Comparison of ENCODE assay signal across 8 cellular contexts in genomic region chr19:45817010-45817724, GRCh38. TPM values are rescaled to one million over a fixed set of nuclear protein-coding genes. Genes with fewer than 3 reads are reported as not detected.
DNase-seq lines count a peak whose midpoint lies in the region; ATAC-seq and TF ChIP-seq lines count a peak whose summit lies in the region.

No MANE protein-coding gene starts in this region.

- H3K36me3 ChIP-seq in HUES6 (ENCODE audit: control insufficient read depth, insufficient read depth, low read length) (peaks cover 28% of the 10 kb centered on the region), OCI-LY1 (ENCODE audit: insufficient read depth, low read length) (peaks cover 29% of the 10 kb centered on the region), mucosa of descending colon (ENCODE audit: low read depth) (no peaks in the 10 kb centered on the region)

- H3K79me2 ChIP-seq in OCI-LY1 (ENCODE audit: insufficient read depth, low read length) = no peaks in the 10 kb centered on the region

- H3F3A ChIP-seq in OCI-LY1 (ENCODE audit: insufficient read depth, low read length) = no peaks in the 10 kb centered on the region

- peak; percentile 94 for DNase-seq in Caki2 (ENCODE audit: low read depth)
- DNase-seq in activated CD8-positive, alpha-beta memory T cell treated with anti-CD3 and anti-CD28 coated beads, Interleukin-2, amount 50 U/mL, for 4 hours = peak; percentile 98
- peak; percentile 46 for DNase-seq in epithelial cell of prostate (ENCODE audit: low read depth, low spot score)
- DNase-seq in mucosa of descending colon = peak; percentile 94 to 96 (median 96)
- peak; percentile 98 for DNase-seq in stimulated activated CD8-positive, alpha-beta memory T cell treated with anti-CD3 and anti-CD28 coated beads, Interleukin-7, amount 100 ng/mL, for 24 hours (ENCODE audit: low read depth)

- no peaks in the 10 kb centered on the region for H4K20me1 ChIP-seq in OCI-LY1 (ENCODE audit: insufficient read depth, low read length)

- H3K4me3 ChIP-seq in HUES6 (ENCODE audit: low read depth, low read length) (peak overlapping the region; percentile 84), OCI-LY1 (ENCODE audit: low read depth, low read length, poor library complexity, severe bottlenecking) (no peak overlapping the region), mucosa of descending colon (no peak overlapping the region)

- H3K4me1 ChIP-seq in HUES6 (ENCODE audit: control insufficient read depth, insufficient read depth, low read length) (peaks cover 26% of the 10 kb centered on the region), OCI-LY1 (ENCODE audit: insufficient read depth, low read length, severe bottlenecking) (peaks cover 10% of the 10 kb centered on the region), mucosa of descending colon (ENCODE audit: low read depth) (peaks cover 3% of the 10 kb centered on the region)

- ATAC-seq in GM21390 (IDR thresholded peaks at IDR 0.05; ENCODE audit: unreplicated experiment) (peak; percentile 76), mucosa of descending colon (peak; percentile 97)

- no peaks in the 10 kb centered on the region for H3K9me2 ChIP-seq in OCI-LY1 (ENCODE audit: low read depth, low read length)

- intact Hi-C loops in mucosa of descending colon (cut with DNase I, micrococcal nuclease) = no loop called here

- H2AFZ ChIP-seq in OCI-LY1 (ENCODE audit: low read length) = no peak overlapping the region

- H3K27me3 ChIP-seq in HUES6 (ENCODE audit: control insufficient read depth, insufficient read depth, low read length) = no peaks in the 10 kb centered on the region
- H3K27me3 ChIP-seq in OCI-LY1 (ENCODE audit: insufficient read depth, low read length) = no peaks in the 10 kb centered on the region

- in situ Hi-C loops in Caki2 (cut with HindIII; ENCODE audit: low pct_unique_long_range_greater_than_20kb, low sequenced_read_pairs) = no loop called here

- peak overlapping the region; percentile 42; the same call in 1 of the 2 replicates for H3K27ac ChIP-seq in HUES6 (ENCODE audit: low read depth, low read length)
- H3K27ac ChIP-seq in OCI-LY1 (ENCODE audit: low read depth, low read length, poor library complexity, severe bottlenecking) = peak overlapping the region; percentile 63
- no peak overlapping the region for H3K27ac ChIP-seq in epithelial cell of prostate

- H3K9me3 ChIP-seq in HUES6 (ENCODE audit: control insufficient read depth, insufficient read depth, low read depth, low read length) (no peaks in the 10 kb centered on the region), OCI-LY1 (ENCODE audit: low read length) (no peaks in the 10 kb centered on the region), mucosa of descending colon (no peaks in the 10 kb centered on the region)

- H3K9ac ChIP-seq in HUES6 (ENCODE audit: low read length) (peak overlapping the region; percentile 66), OCI-LY1 (ENCODE audit: low read length) (no peak overlapping the region; the same call in 1 of the 2 replicates)

- H3K4me2 ChIP-seq in OCI-LY1 (ENCODE audit: low read length) = peak overlapping the region; percentile 25; the same call in 1 of the 2 replicates

- TF ChIP-seq CTCF in OCI-LY1 (IDR thresholded peaks at IDR 0.05; ENCODE audit: low read length) (peak; percentile 98), mucosa of descending colon (IDR thresholded peaks at IDR 0.05) (peak; percentile 99)

RNA-seq across cellular contexts. Expression of gene RSPH6A, which starts 2.1 kb away (rescaled TPM):
- total RNA-seq in Caki2 (2014; rRNA removed; shearing (Covaris generic); ENCODE audit: low replicate concordance) = not detected in 2 replicates
- under 1 TPM; 0.16 to 0.24 (median 0.20) TPM for total RNA-seq in mucosa of descending colon

RNA-seq across cellular contexts. Expression of gene DMWD, which starts 24.5 kb away (rescaled TPM):
- total RNA-seq in Caki2 (2014; rRNA removed; shearing (Covaris generic); ENCODE audit: low replicate concordance) = 22.3 and 25.6 TPM in 2 replicates
- total RNA-seq in mucosa of descending colon = 10 to 100 TPM; 33.2 to 67.1 (median 43.7) TPM

RNA-seq across cellular contexts. Expression of gene DMPK, which starts 34.9 kb away (rescaled TPM):
- total RNA-seq in Caki2 (2014; rRNA removed; shearing (Covaris generic); ENCODE audit: low replicate concordance) = 4.8 and 9.1 TPM in 2 replicates
- total RNA-seq in mucosa of descending colon = 100 to 1,000 TPM in 1 of 3 donors, 10 to 100 TPM in 2; 23.9 to 123 (median 33.9) TPM

RNA-seq across cellular contexts. Expression of gene SYMPK, which starts 45.8 kb away (rescaled TPM):
- 75.2 and 83.9 TPM in 2 replicates for total RNA-seq in Caki2 (2014; rRNA removed; shearing (Covaris generic); ENCODE audit: low replicate concordance)
- total RNA-seq in mucosa of descending colon = 10 to 100 TPM; 61.1 to 67.4 (median 65.9) TPM

RNA-seq across cellular contexts. Expression of gene FOXA3, which starts 47.0 kb away (rescaled TPM):
- 0.14 TPM in 1 of 2 replicates, not detected in the other for total RNA-seq in Caki2 (2014; rRNA removed; shearing (Covaris generic); ENCODE audit: low replicate concordance)
- total RNA-seq in mucosa of descending colon = 10 to 100 TPM; 14.1 to 33.7 (median 32.9) TPM

Comparison
In these comparisons a context has a peak if more than half of its experiments do, and no peak if none do; other contexts are left out.
1. DNase-seq: peak in every context shown above with its lines; median percentile 98 in activated CD8-positive, alpha-beta memory T cell treated with anti-CD3 and anti-CD28 coated beads, Interleukin-2, amount 50 U/mL, for 4 hours; 98 in stimulated activated CD8-positive, alpha-beta memory T cell treated with anti-CD3 and anti-CD28 coated beads, Interleukin-7, amount 100 ng/mL, for 24 hours; 96 in mucosa of descending colon; 94 in Caki2; 46 in epithelial cell of prostate.